10 cellular contexts compared by ENCODE assay signal in genomic region chr17:34519286-34519685, GRCh38.
DNase-seq lines count a peak whose midpoint lies in the region; TF ChIP-seq lines count a peak whose summit lies in the region.
"Had no signal": no experiment of that assay in that cellular context is flagged by ENCODE, and none has a peak within 500 bp of the region (broad histone marks: within the 10 kb centered on the region; RNA-seq: fewer than 3 reads in every experiment).

No MANE protein-coding gene starts in this region.

- H3K4me3 Mint-ChIP-seq in activated T-helper 1 cell treated with anti-CD3 and anti-CD28 coated beads, Interleukin-12 subunit alpha, Interleukin-12 subunit beta, Interleukin-2, Interleukin-4 antibody, amounts not matched to agents 30 ng/mL and 10 ng/mL and 1 ng/mL, durations not matched to agents 14 hours and 24 hours and 36 hours, result no peak overlapping the region

- no peak overlapping the region for H3K27ac Mint-ChIP-seq in activated T-helper 1 cell treated with anti-CD3 and anti-CD28 coated beads, Interleukin-12 subunit alpha, Interleukin-12 subunit beta, Interleukin-2, Interleukin-4 antibody, amounts not matched to agents 30 ng/mL and 10 ng/mL and 1 ng/mL, durations not matched to agents 14 hours and 24 hours and 36 hours

- in situ Hi-C loops in GM13977 (cut with MboI; ENCODE audit: low pct_unique_long_range_greater_than_20kb, low sequenced_read_pairs, unreplicated experiment), result no loop called here

- H3K4me1 Mint-ChIP-seq in activated T-helper 1 cell treated with anti-CD3 and anti-CD28 coated beads, Interleukin-12 subunit alpha, Interleukin-12 subunit beta, Interleukin-2, Interleukin-4 antibody, amounts not matched to agents 30 ng/mL and 10 ng/mL and 1 ng/mL, durations not matched to agents 14 hours and 24 hours and 36 hours (ENCODE audit: low read depth), result no peaks in the 10 kb centered on the region

- peaks cover 3% of the 10 kb centered on the region for H3K27me3 Mint-ChIP-seq in activated T-helper 1 cell treated with anti-CD3 and anti-CD28 coated beads, Interleukin-12 subunit alpha, Interleukin-12 subunit beta, Interleukin-2, Interleukin-4 antibody, amounts not matched to agents 30 ng/mL and 10 ng/mL and 1 ng/mL, durations not matched to agents 14 hours and 24 hours and 36 hours (ENCODE audit: insufficient read depth)

- H3K4me3 ChIP-seq in WERI-Rb-1 (ENCODE audit: low read depth, low read length), result no peak overlapping the region

- no peak overlapping the region for H3K27ac ChIP-seq in WERI-Rb-1

- peak; percentile 69 for TF ChIP-seq CTCF in GM13977 (IDR thresholded peaks at IDR 0.05; ENCODE audit: extremely low read depth, insufficient read depth, missing control alignments)
- TF ChIP-seq CTCF in WERI-Rb-1 (IDR thresholded peaks at IDR 0.05; ENCODE audit: low read depth, low read length), result peak; percentile 90

- intact Hi-C loops in activated T-helper 1 cell treated with anti-CD3 and anti-CD28 coated beads, Interleukin-12 subunit alpha, Interleukin-12 subunit beta, Interleukin-2, Interleukin-4 antibody, amounts not matched to agents 30 ng/mL and 10 ng/mL and 1 ng/mL, durations not matched to agents 14 hours and 24 hours and 36 hours (cut with micrococcal nuclease), result loop anchor here (5.0 kb wide), 1 partner anchor 97 kb away; no protein-coding TSS in a partner anchor

- H3K9me3 Mint-ChIP-seq in activated T-helper 1 cell treated with anti-CD3 and anti-CD28 coated beads, Interleukin-12 subunit alpha, Interleukin-12 subunit beta, Interleukin-2, Interleukin-4 antibody, amounts not matched to agents 30 ng/mL and 10 ng/mL and 1 ng/mL, durations not matched to agents 14 hours and 24 hours and 36 hours, result no peaks in the 10 kb centered on the region

- DNase-seq in CD1c-positive myeloid dendritic cell (ENCODE audit: extremely low spot score), result peak; percentile 37
- DNase-seq in GM13977 (ENCODE audit: low spot score), result peak; percentile 41
- peak; percentile 54 for DNase-seq in WERI-Rb-1
- peak; percentile 21 for DNase-seq in left kidney (ENCODE audit: low read depth, low spot score)
- DNase-seq in amygdala (lab: John Stamatoyannopoulos, UW), result no peak
- no peak for DNase-seq in activated T-helper 1 cell treated with anti-CD3 and anti-CD28 coated beads, Interleukin-12 subunit alpha, Interleukin-12 subunit beta, Interleukin-2, Interleukin-4 antibody, amounts not matched to agents 30 ng/mL and 10 ng/mL and 1 ng/mL, durations not matched to agents 14 hours and 24 hours and 36 hours (ENCODE audit: low spot score)
- DNase-seq in C1 segment of cervical spinal cord (lab: John Stamatoyannopoulos, UW), result no peak
- DNase-seq in SIG-M5 treated with dmso at 0.1 percent for 504 hours (lab: John Stamatoyannopoulos, UW; ENCODE audit: unreplicated experiment), result no peak
- DNase-seq: activated gamma-delta T cell treated with Interleukin-2 at 50 U/mL for 16 hours, NCI-H1048 had no signal

- H3K27me3 ChIP-seq in WERI-Rb-1 (ENCODE audit: insufficient read depth, low read depth, severe bottlenecking), result no peaks in the 10 kb centered on the region

- no peaks in the 10 kb centered on the region for H3K9me3 ChIP-seq in WERI-Rb-1 (ENCODE audit: severe bottlenecking)

- no peaks in the 10 kb centered on the region for H3K36me3 Mint-ChIP-seq in activated T-helper 1 cell treated with anti-CD3 and anti-CD28 coated beads, Interleukin-12 subunit alpha, Interleukin-12 subunit beta, Interleukin-2, Interleukin-4 antibody, amounts not matched to agents 30 ng/mL and 10 ng/mL and 1 ng/mL, durations not matched to agents 14 hours and 24 hours and 36 hours (ENCODE audit: low read depth)

- no peaks in the 10 kb centered on the region for H3K36me3 ChIP-seq in WERI-Rb-1

Comparison
In these comparisons a context has a peak if more than half of its experiments do, and no peak if none do; other contexts are left out.
1. DNase-seq: peak in CD1c-positive myeloid dendritic cell (single experiment), GM13977 (single experiment), WERI-Rb-1 (single experiment) and left kidney (single experiment); none in amygdala (0 of 56), activated T-helper 1 cell treated with anti-CD3 and anti-CD28 coated beads, Interleukin-12 subunit alpha, Interleukin-12 subunit beta, Interleukin-2, Interleukin-4 antibody, amounts not matched to agents 30 ng/mL and 10 ng/mL and 1 ng/mL, durations not matched to agents 14 hours and 24 hours and 36 hours (single experiment), C1 segment of cervical spinal cord (0 of 14) and SIG-M5 treated with dmso at 0.1 percent for 504 hours (single experiment).